ENCODE assay signal across 23 cellular contexts in genomic region chr16:22213801-22214200, GRCh38. TPM values are rescaled to one million over a fixed set of nuclear protein-coding genes. Genes with fewer than 3 reads are reported as not detected.
DNase-seq lines count a peak whose midpoint lies in the region; ATAC-seq and TF ChIP-seq lines count a peak whose summit lies in the region.
"Had no signal": no experiment of that assay in that cellular context is flagged by ENCODE, and none has a peak within 500 bp of the region (broad histone marks: within the 10 kb centered on the region; RNA-seq: fewer than 3 reads in every experiment).

No MANE protein-coding gene starts in this region.

- no peak overlapping the region for H2BK5ac ChIP-seq in H9 (ENCODE audit: insufficient read length, low read length)

- in situ Hi-C loops in transverse colon (cut with MboI; ENCODE audit: low pct_ligation_motif_present in 1 of 4, low pct_unique_long_range_greater_than_20kb in 1 of 4, low sequenced_read_pairs in 3 of 4) = no loop called here

- H3K4ac ChIP-seq in H9 (ENCODE audit: low read depth, low read length) = no peak overlapping the region

- no peak overlapping the region for H3K4me3 ChIP-seq in transverse colon

- no peaks in the 10 kb centered on the region for H3K23me2 ChIP-seq in H9 (ENCODE audit: insufficient read length, low read depth, low read length, poor library complexity, severe bottlenecking)

- H3K27ac Mint-ChIP-seq in activated CD8-positive, alpha-beta T cell treated with anti-CD3 and anti-CD28 coated beads, Interleukin-2, amount 10 ng/mL, durations not matched to agents 7 days and 5 days = peak overlapping the region; percentile 0
- no peak overlapping the region for H3K27ac Mint-ChIP-seq in activated CD8-positive, alpha-beta T cell treated with anti-CD3 and anti-CD28 coated beads for 36 hours
- H3K27ac Mint-ChIP-seq in T-helper 17 cell = peak overlapping the region; percentile 51
- peak overlapping the region; percentile 33 for H3K27ac Mint-ChIP-seq in nephron progenitor cell
- peak overlapping the region in 1 of 3 experiments; percentile 79; a peak in 1 of 7 replicates for H3K27ac Mint-ChIP-seq in H9
- H3K27ac Mint-ChIP-seq in T-cell = no peak overlapping the region

- peaks cover 56% of the 10 kb centered on the region for H3K36me3 Mint-ChIP-seq in activated CD8-positive, alpha-beta T cell treated with anti-CD3 and anti-CD28 coated beads, Interleukin-2, amount 10 ng/mL, durations not matched to agents 7 days and 5 days (ENCODE audit: low read depth)
- peaks cover 53% of the 10 kb centered on the region for H3K36me3 Mint-ChIP-seq in activated CD8-positive, alpha-beta T cell treated with anti-CD3 and anti-CD28 coated beads for 36 hours (ENCODE audit: low read depth)
- H3K36me3 Mint-ChIP-seq in T-helper 17 cell (ENCODE audit: low read depth) (peaks cover 5% of the 10 kb centered on the region), nephron progenitor cell (ENCODE audit: low read depth) (peaks cover 60% of the 10 kb centered on the region), H9 (ENCODE audit: insufficient read depth in 1 of 3, low read depth in 3 of 3) (peaks cover 10 to 43% (median 27%) of the 10 kb centered on the region in 3 experiments; a peak in 6 of 7 replicates), T-cell (peaks cover 29% of the 10 kb centered on the region)

- no peak overlapping the region for H3T11ph ChIP-seq in H9 (ENCODE audit: low read length)

- no peaks in the 10 kb centered on the region for H3K9me3 Mint-ChIP-seq in activated CD8-positive, alpha-beta T cell treated with anti-CD3 and anti-CD28 coated beads, Interleukin-2, amount 10 ng/mL, durations not matched to agents 7 days and 5 days (ENCODE audit: insufficient read depth)
- H3K9me3 Mint-ChIP-seq in activated CD8-positive, alpha-beta T cell treated with anti-CD3 and anti-CD28 coated beads for 36 hours = no peaks in the 10 kb centered on the region
- peaks cover 19% of the 10 kb centered on the region for H3K9me3 Mint-ChIP-seq in nephron progenitor cell
- peaks cover 0 to 6% of the 10 kb centered on the region in 2 experiments; a peak in 3 of 5 replicates for H3K9me3 Mint-ChIP-seq in H9
- no peaks in the 10 kb centered on the region for H3K9me3 Mint-ChIP-seq in T-cell
- H3K9me3 Mint-ChIP-seq: CD4-positive, CD25-positive, alpha-beta regulatory T cell had no signal

- no peak overlapping the region for H3K14ac ChIP-seq in H9 (ENCODE audit: insufficient read depth, low read length)

- TF ChIP-seq EP300 in transverse colon (IDR thresholded peaks at IDR 0.05; ENCODE audit: low read depth) = no peak

- H3K9me3 ChIP-seq in T-helper 17 cell (ENCODE audit: control insufficient read depth, low read length, poor library complexity, severe bottlenecking) (no peaks in the 10 kb centered on the region), transverse colon (no peaks in the 10 kb centered on the region), H9 (ENCODE audit: control insufficient read depth, low read depth, low read length) (no peaks in the 10 kb centered on the region)

- H2BK20ac ChIP-seq in H9 (ENCODE audit: low read depth, low read length, poor library complexity, severe bottlenecking) = no peak overlapping the region

- intact Hi-C loops in activated CD8-positive, alpha-beta T cell treated with anti-CD3 and anti-CD28 coated beads for 36 hours (cut with micrococcal nuclease) = no loop called here
- intact Hi-C loops in transverse colon (cut with DNase I; ENCODE audit: low total_unique reads) = no loop called here

- H3K27me3 Mint-ChIP-seq in activated CD8-positive, alpha-beta T cell treated with anti-CD3 and anti-CD28 coated beads, Interleukin-2, amount 10 ng/mL, durations not matched to agents 7 days and 5 days (ENCODE audit: low read depth) = no peaks in the 10 kb centered on the region
- H3K27me3 Mint-ChIP-seq in activated CD8-positive, alpha-beta T cell treated with anti-CD3 and anti-CD28 coated beads for 36 hours = no peaks in the 10 kb centered on the region
- H3K27me3 Mint-ChIP-seq in T-helper 17 cell (no peaks in the 10 kb centered on the region), nephron progenitor cell (ENCODE audit: low read depth, poor library complexity) (peaks cover 5% of the 10 kb centered on the region), H9 (ENCODE audit: low read depth) (no peaks in the 10 kb centered on the region; the same call in 1 of the 2 replicates), T-cell (no peaks in the 10 kb centered on the region)
- H3K27me3 Mint-ChIP-seq: CD4-positive, CD25-positive, alpha-beta regulatory T cell had no signal

- no peak overlapping the region for H4K5ac ChIP-seq in H9 (ENCODE audit: insufficient read length, low read depth, low read length)

- H2AK5ac ChIP-seq in H9 (ENCODE audit: insufficient read length, low read length) = no peak overlapping the region

- H3K27me3 ChIP-seq in transverse colon (no peaks in the 10 kb centered on the region), H9 (ENCODE audit: insufficient read depth, low read length) (no peaks in the 10 kb centered on the region), foreskin keratinocyte (no peaks in the 10 kb centered on the region)
- H3K27me3 ChIP-seq: BE2C had no signal

- H3K79me1 ChIP-seq in H9 (ENCODE audit: insufficient read depth, low read depth, low read length, poor library complexity, severe bottlenecking) = no peaks in the 10 kb centered on the region

- no peak overlapping the region for H3K56ac ChIP-seq in H9 (ENCODE audit: insufficient read length, low read depth, low read length)

- peaks cover 28% of the 10 kb centered on the region for H3K4me1 Mint-ChIP-seq in activated CD8-positive, alpha-beta T cell treated with anti-CD3 and anti-CD28 coated beads, Interleukin-2, amount 10 ng/mL, durations not matched to agents 7 days and 5 days (ENCODE audit: low read depth)
- peaks cover 46% of the 10 kb centered on the region for H3K4me1 Mint-ChIP-seq in activated CD8-positive, alpha-beta T cell treated with anti-CD3 and anti-CD28 coated beads for 36 hours (ENCODE audit: low read depth)
- peaks cover 25% of the 10 kb centered on the region for H3K4me1 Mint-ChIP-seq in T-helper 17 cell
- peaks cover 4% of the 10 kb centered on the region for H3K4me1 Mint-ChIP-seq in nephron progenitor cell
- H3K4me1 Mint-ChIP-seq in H9 = peaks cover 11 to 13% of the 10 kb centered on the region in 2 experiments
- peaks cover 15 to 22% (median 21%) of the 10 kb centered on the region in 3 donors for H3K4me1 Mint-ChIP-seq in T-cell

- no peak overlapping the region for H3K4me2 ChIP-seq in H9 (ENCODE audit: insufficient read depth, insufficient read length, low read length)

- no peak overlapping the region for H2BK15ac ChIP-seq in H9 (ENCODE audit: low read depth, low read length)

- H3K18ac ChIP-seq in H9 (ENCODE audit: insufficient read length, low read depth, low read length) = no peak overlapping the region

- peaks cover 16 to 56% (median 25%) of the 10 kb centered on the region in 4 donors for H3K4me1 ChIP-seq in transverse colon
- no peaks in the 10 kb centered on the region; the same call in 1 of the 2 replicates for H3K4me1 ChIP-seq in H9 (ENCODE audit: insufficient read depth, low read length)
- H3K4me1 ChIP-seq in foreskin keratinocyte = peaks cover 7% of the 10 kb centered on the region
- H3K4me1 ChIP-seq: BE2C had no signal

- H3K79me2 ChIP-seq in H9 (ENCODE audit: insufficient read depth, low read length) = peaks cover 2% of the 10 kb centered on the region; the same call in 1 of the 2 replicates

- CTCF ChIA-PET in activated CD8-positive, alpha-beta T cell treated with anti-CD3 and anti-CD28 coated beads, Interleukin-2, amount 10 ng/mL, durations not matched to agents 7 days and 5 days (lab: Charles Lee) = interaction anchor here (0.8 to 1.5 kb wide), 2 partner anchors 9 to 83 kb away, joined by 3 to 5 read pairs; no protein-coding TSS in a partner anchor
- CTCF ChIA-PET in activated CD8-positive, alpha-beta T cell treated with anti-CD3 and anti-CD28 coated beads for 36 hours (lab: Charles Lee) = no interaction called here
- CTCF ChIA-PET in T-cell (lab: Charles Lee) = interaction anchor here in 1 of 2 donors (0.7 kb wide), 1 partner anchor 81 kb away, joined by 3 read pairs; no protein-coding TSS in a partner anchor

- ATAC-seq in activated CD8-positive, alpha-beta T cell treated with anti-CD3 and anti-CD28 coated beads, Interleukin-2, amount 10 ng/mL, durations not matched to agents 7 days and 5 days = no peak
- ATAC-seq in activated CD8-positive, alpha-beta T cell treated with anti-CD3 and anti-CD28 coated beads for 36 hours = no peak
- ATAC-seq in T-helper 17 cell = no peak
- no peak for ATAC-seq in T-cell (replicated peaks in 1 of 4)
- no peak for ATAC-seq in foreskin keratinocyte

- H4K91ac ChIP-seq in H9 (ENCODE audit: insufficient read length, low read depth, low read length) = no peak overlapping the region

- H4K20me1 ChIP-seq in H9 (ENCODE audit: control insufficient read depth, insufficient read depth, insufficient read length) = no peaks in the 10 kb centered on the region

- no peak overlapping the region for H3K4me3 Mint-ChIP-seq in activated CD8-positive, alpha-beta T cell treated with anti-CD3 and anti-CD28 coated beads, Interleukin-2, amount 10 ng/mL, durations not matched to agents 7 days and 5 days
- no peak overlapping the region for H3K4me3 Mint-ChIP-seq in activated CD8-positive, alpha-beta T cell treated with anti-CD3 and anti-CD28 coated beads for 36 hours
- H3K4me3 Mint-ChIP-seq in T-helper 17 cell (no peak overlapping the region), nephron progenitor cell (no peak overlapping the region), H9 (no peak overlapping the region), T-cell (no peak overlapping the region)
- H3K4me3 Mint-ChIP-seq: CD4-positive, CD25-positive, alpha-beta regulatory T cell had no signal

- no peak for TF ChIP-seq POLR2A in transverse colon (IDR thresholded peaks at IDR 0.05)

- no peak overlapping the region for H2BK12ac ChIP-seq in H9 (ENCODE audit: insufficient read length, low read depth, low read length)

- H3K27ac ChIP-seq in transverse colon (peak overlapping the region in 3 of 4 donors; percentile 74 to 85 (median 81)), H9 (ENCODE audit: insufficient read length, low read depth, low read length) (no peak overlapping the region), foreskin keratinocyte (no peak overlapping the region)

- POLR2A ChIA-PET in activated CD8-positive, alpha-beta T cell treated with anti-CD3 and anti-CD28 coated beads, Interleukin-2, amount 10 ng/mL, durations not matched to agents 7 days and 5 days (lab: Charles Lee) = no interaction called here
- POLR2A ChIA-PET in activated CD8-positive, alpha-beta T cell treated with anti-CD3 and anti-CD28 coated beads for 36 hours (lab: Charles Lee) = no interaction called here
- POLR2A ChIA-PET in T-cell (lab: Charles Lee) = no interaction called here

- no peak overlapping the region for H3K9ac ChIP-seq in H9 (ENCODE audit: extremely low read depth, insufficient read length, low read length)

- no peak for DNase-seq in activated CD8-positive, alpha-beta T cell treated with anti-CD3 and anti-CD28 coated beads, Interleukin-2, amount 10 ng/mL, durations not matched to agents 7 days and 5 days
- DNase-seq in activated CD8-positive, alpha-beta T cell treated with anti-CD3 and anti-CD28 coated beads for 36 hours = no peak
- DNase-seq in T-helper 17 cell (no peak), nephron progenitor cell (no peak), transverse colon (no peak), H9 (no peak), T-cell (no peak), foreskin keratinocyte (no peak)
- DNase-seq: BE2C; CD4-positive, CD25-positive, alpha-beta regulatory T cell; COR-L47; GDM1; HCEC 1CT; NCI-H1092 treated with DMSO at 0.1 percent for 48 hours; NCI-H1694; NCI-H2081 treated with DMSO at 0.1 percent for 48 hours; NCI-H510A; NCI-H748 treated with DMSO at 0.1 percent for 48 hours; OCI-M1; Right ventricle myocardium superior had no signal

- WGBS in transverse colon (ENCODE audit: low coverage in 1 of 2), 2 donors = 97% methylated on average over 3 of the region's 3 CpGs; no CpG with 5 or more reads in 1 of the 2 donors
- WGBS in H9 (ENCODE audit: extremely low coverage, insufficient read length, low lambda C conversion rate) = no CpG with 5 or more reads among the region's 3 CpGs

- H3K36me3 ChIP-seq in transverse colon = no peaks in the 10 kb centered on the region

- H3K23ac ChIP-seq in H9 (ENCODE audit: insufficient read length, low read depth, low read length) = no peak overlapping the region

- no peak for TF ChIP-seq CTCF in activated CD8-positive, alpha-beta T cell treated with anti-CD3 and anti-CD28 coated beads for 36 hours (IDR thresholded peaks at IDR 0.05)
- TF ChIP-seq CTCF in nephron progenitor cell (IDR thresholded peaks at IDR 0.05) (no peak), transverse colon (IDR thresholded peaks at IDR 0.05) (no peak), H9 (conservative IDR thresholded peaks at IDR 0.05) (no peak), foreskin keratinocyte (conservative IDR thresholded peaks at IDR 0.05) (no peak)

- H2AFZ ChIP-seq in H9 (ENCODE audit: low read length) = no peak overlapping the region

- no peak overlapping the region for H2BK120ac ChIP-seq in H9 (ENCODE audit: low read depth, low read length, poor library complexity, severe bottlenecking)

- no peak overlapping the region for H4K8ac ChIP-seq in H9 (replicated peaks; ENCODE audit: insufficient read length, low read depth, low read length)

RNA-seq across cellular contexts. Expression of gene EEF2K, which starts 7.7 kb away (rescaled TPM):
- 10 to 100 TPM; 27.7 to 28.9 TPM for total RNA-seq in activated CD8-positive, alpha-beta T cell treated with anti-CD3 and anti-CD28 coated beads, Interleukin-2, amount 10 ng/mL, durations not matched to agents 7 days and 5 days
- 10 to 100 TPM; 28.6 to 31.2 TPM for total RNA-seq in activated CD8-positive, alpha-beta T cell treated with anti-CD3 and anti-CD28 coated beads for 36 hours
- 10 to 100 TPM; 14.4 to 14.7 TPM for total RNA-seq in T-helper 17 cell
- total RNA-seq in transverse colon = 100 to 1,000 TPM in 1 of 4 donors, 10 to 100 TPM in 3; 22.2 to 223 (median 50.1) TPM
- 19.6 and 20.7 TPM in 2 replicates for total RNA-seq in H9 (2021)
- total RNA-seq in T-cell = 10 to 100 TPM; 15.5 to 21.5 (median 21.0) TPM
- 21.4 and 21.6 TPM in 2 replicates for total RNA-seq in foreskin keratinocyte
- 5.0 and 5.6 TPM in 2 replicates for polyA plus RNA-seq in foreskin keratinocyte

RNA-seq across cellular contexts. Expression of gene SDR42E2, which starts 51.5 kb away (rescaled TPM):
- under 1 TPM in 1 of 2 experiments, not detected in 1; 0.16 TPM for total RNA-seq in activated CD8-positive, alpha-beta T cell treated with anti-CD3 and anti-CD28 coated beads, Interleukin-2, amount 10 ng/mL, durations not matched to agents 7 days and 5 days
- total RNA-seq in activated CD8-positive, alpha-beta T cell treated with anti-CD3 and anti-CD28 coated beads for 36 hours = under 1 TPM in 1 of 2 experiments, not detected in 1; 0.14 TPM
- total RNA-seq in T-helper 17 cell (1 to 10 TPM; 1.5 to 2.3 TPM), transverse colon (not detected), H9 (2021) (0.09 TPM in 1 of 2 replicates, not detected in the other), T-cell (1 to 10 TPM in 2 of 5 donors, under 1 TPM in 3; 0.28 to 2.9 (median 0.39) TPM), foreskin keratinocyte (not detected in 2 replicates)
- polyA plus RNA-seq in foreskin keratinocyte = not detected in 2 replicates
- total RNA-seq: A172, Daoy, LHCN-M2, Right ventricle myocardium superior had no signal

Comparison
In these comparisons a context has a peak if more than half of its experiments do, and no peak if none do; other contexts are left out.
1. H3K27ac Mint-ChIP-seq: peak in activated CD8-positive, alpha-beta T cell treated with anti-CD3 and anti-CD28 coated beads, Interleukin-2, amount 10 ng/mL, durations not matched to agents 7 days and 5 days (single experiment), T-helper 17 cell (single experiment) and nephron progenitor cell (single experiment); none in activated CD8-positive, alpha-beta T cell treated with anti-CD3 and anti-CD28 coated beads for 36 hours (single experiment) and T-cell (0 of 2).
2. H3K27ac ChIP-seq: peak in transverse colon (3 of 4); none in H9 (single experiment) and foreskin keratinocyte (single experiment).